ENCODE assay signal across 8 cellular contexts in genomic region chr2:230865324-230865765, GRCh38.
DNase-seq lines count a peak whose midpoint lies in the region; ATAC-seq and TF ChIP-seq lines count a peak whose summit lies in the region.

No MANE protein-coding gene starts in this region.

- no peak for TF ChIP-seq CTCF in WERI-Rb-1 (IDR thresholded peaks at IDR 0.05; ENCODE audit: low read depth, low read length)

- H3K9me3 ChIP-seq in WERI-Rb-1 (ENCODE audit: severe bottlenecking) = no peaks in the 10 kb centered on the region
- H3K9me3 ChIP-seq in iPS-18a (ENCODE audit: control insufficient read depth, low read depth, low read length) = no peaks in the 10 kb centered on the region

- H3K9me3 Mint-ChIP-seq in stimulated activated effector memory CD8-positive, alpha-beta T cell treated with anti-CD3 and anti-CD28 coated beads, Interleukin-12 subunit alpha, Interleukin-12 subunit beta, amount 100 ng/mL, for 72 hours = no peaks in the 10 kb centered on the region

- peaks cover 10% of the 10 kb centered on the region for H3K36me3 Mint-ChIP-seq in stimulated activated effector memory CD8-positive, alpha-beta T cell treated with anti-CD3 and anti-CD28 coated beads, Interleukin-12 subunit alpha, Interleukin-12 subunit beta, amount 100 ng/mL, for 72 hours

- peak overlapping the region; percentile 86 for H3K4me3 Mint-ChIP-seq in stimulated activated effector memory CD8-positive, alpha-beta T cell treated with anti-CD3 and anti-CD28 coated beads, Interleukin-12 subunit alpha, Interleukin-12 subunit beta, amount 100 ng/mL, for 72 hours

- peak overlapping the region; percentile 83 for H3K4me3 ChIP-seq in WERI-Rb-1 (ENCODE audit: low read depth, low read length)
- peak overlapping the region; percentile 84 for H3K4me3 ChIP-seq in iPS-18a (ENCODE audit: low read length)

- H3K36me3 ChIP-seq in WERI-Rb-1 = peaks cover 16% of the 10 kb centered on the region
- no peaks in the 10 kb centered on the region for H3K36me3 ChIP-seq in iPS-18a (ENCODE audit: control insufficient read depth, low read depth, low read length)

- H3K9ac ChIP-seq in iPS-18a (ENCODE audit: low read length) = peak overlapping the region; percentile 82

- no peaks in the 10 kb centered on the region for H3K27me3 ChIP-seq in WERI-Rb-1 (ENCODE audit: insufficient read depth, low read depth, severe bottlenecking)
- peaks cover 7% of the 10 kb centered on the region for H3K27me3 ChIP-seq in iPS-18a (ENCODE audit: control insufficient read depth, insufficient read depth, low read length)

- H3K27ac ChIP-seq in WERI-Rb-1 (peak overlapping the region; percentile 88), iPS-18a (ENCODE audit: low read length) (no peak overlapping the region)

- ATAC-seq in stimulated activated effector memory CD8-positive, alpha-beta T cell treated with anti-CD3 and anti-CD28 coated beads, Interleukin-12 subunit alpha, Interleukin-12 subunit beta, amount 100 ng/mL, for 72 hours = no peak
- ATAC-seq in HG02970 (IDR thresholded peaks at IDR 0.05; ENCODE audit: low FRiP score, unreplicated experiment) = no peak

- H3K27ac Mint-ChIP-seq in stimulated activated effector memory CD8-positive, alpha-beta T cell treated with anti-CD3 and anti-CD28 coated beads, Interleukin-12 subunit alpha, Interleukin-12 subunit beta, amount 100 ng/mL, for 72 hours = peak overlapping the region; percentile 85

- DNase-seq in NCI-H748 (lab: John Stamatoyannopoulos, UW; ENCODE audit: unreplicated experiment) = peak; percentile 34
- DNase-seq in NCI-H748 treated with DMSO at 0.1 percent for 48 hours (lab: John Stamatoyannopoulos, UW) = no peak
- no peak for DNase-seq in WERI-Rb-1
- DNase-seq in stimulated activated effector memory CD8-positive, alpha-beta T cell treated with anti-CD3 and anti-CD28 coated beads, Interleukin-12 subunit alpha, Interleukin-12 subunit beta, amount 100 ng/mL, for 72 hours (ENCODE audit: low spot score in 2 of 2) = no peak
- no peak for DNase-seq in cortex of kidney (lab: John Stamatoyannopoulos, UW)
- DNase-seq in NCI-H526 treated with DMSO at 0.1 percent for 48 hours (lab: John Stamatoyannopoulos, UW) = no peak

- peaks cover 68% of the 10 kb centered on the region for H3K4me1 Mint-ChIP-seq in stimulated activated effector memory CD8-positive, alpha-beta T cell treated with anti-CD3 and anti-CD28 coated beads, Interleukin-12 subunit alpha, Interleukin-12 subunit beta, amount 100 ng/mL, for 72 hours

- H3K4me1 ChIP-seq in iPS-18a (ENCODE audit: control insufficient read depth, low read depth, low read length) = peaks cover 59% of the 10 kb centered on the region
